ENCODE assay signal across 8 cellular contexts in the genomic region with DNA sequence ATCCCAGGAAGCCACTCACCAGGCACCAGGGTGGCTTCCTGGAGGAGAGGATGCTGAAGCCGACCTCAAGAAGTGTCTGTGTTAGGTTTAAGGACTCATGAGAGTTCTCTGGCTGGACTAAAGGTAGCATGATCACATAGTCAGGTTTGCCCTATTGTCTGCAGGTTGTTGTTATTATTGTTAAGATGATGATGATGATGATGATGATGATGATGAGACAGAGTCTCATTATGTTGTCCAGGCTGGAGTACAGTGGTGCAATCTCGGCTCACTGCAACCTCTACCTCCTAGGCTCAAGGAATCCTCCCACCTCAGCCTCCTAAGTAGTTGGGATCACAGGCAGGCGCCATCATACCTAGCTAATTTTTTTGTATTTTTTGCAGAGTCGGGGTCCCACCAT. TPM values are rescaled to one million over a fixed set of nuclear protein-coding genes. Genes with fewer than 3 reads are reported as not detected.
"Had no signal": no experiment of that assay in that cellular context is flagged by ENCODE, and none has a peak within 500 bp of the region (broad histone marks: within the 10 kb centered on the region; RNA-seq: fewer than 3 reads in every experiment).

No MANE protein-coding gene starts in this region.

RNA-seq across cellular contexts. Expression of gene SPDYE3, which starts 43.3 kb away (rescaled TPM):
- total RNA-seq: LHCN-M2, MCF 10A, NCI-H460, OCI-LY7, Peyer's patch, Right ventricle myocardium superior, SJSA1 had no signal
- polyA plus RNA-seq: SK-N-SH had no signal

RNA-seq across cellular contexts. Expression of gene PVRIG, which starts 44.5 kb away (rescaled TPM):
- total RNA-seq: LHCN-M2, MCF 10A, NCI-H460, Right ventricle myocardium superior had no signal
- polyA plus RNA-seq: SK-N-SH had no signal
